8 cellular contexts compared by ENCODE assay signal in genomic region chr1:42958488-42959317, GRCh38. TPM values are rescaled to one million over a fixed set of nuclear protein-coding genes. Genes with fewer than 3 reads are reported as not detected.
DNase-seq lines count a peak whose midpoint lies in the region; ATAC-seq lines count a peak whose summit lies in the region.

Gene SLC2A1 (minus strand): TSS chr1:42958868. CDS start chr1:42958651, 217 bp downstream.

- H3K36me3 Mint-ChIP-seq in IgD-negative memory B cell, result peaks cover 12% of the 10 kb centered on the region

- peak; percentile 78 for ATAC-seq in GM21576 (IDR thresholded peaks at IDR 0.05; ENCODE audit: unreplicated experiment)
- ATAC-seq in esophagus mucosa, result peak; percentile 83

- no peaks in the 10 kb centered on the region for H3K36me3 ChIP-seq in muscle layer of duodenum (ENCODE audit: control insufficient read depth in 1 of 2, insufficient read depth in 2 of 2, low read length in 2 of 2)

- H3K9me3 ChIP-seq in muscle layer of duodenum (ENCODE audit: control insufficient read depth in 1 of 2, low read length in 2 of 2), result no peaks in the 10 kb centered on the region

- peaks cover 6% of the 10 kb centered on the region for H3K27me3 ChIP-seq in muscle layer of duodenum (ENCODE audit: low read depth, low read length)

- H3K9me3 Mint-ChIP-seq in IgD-negative memory B cell, result peaks cover 0 to 2% (median 0%) of the 10 kb centered on the region in 3 donors

- H3K4me3 Mint-ChIP-seq in IgD-negative memory B cell, result peak within 1 kb of the TSS; percentile 99 to 100 (median 100)

- peak; percentile 90 for DNase-seq in DMS114 treated with DMSO at 0.1 percent for 48 hours (lab: John Stamatoyannopoulos, UW; ENCODE audit: unreplicated experiment)
- DNase-seq in OCI-M1 (lab: John Stamatoyannopoulos, UW), result peak; percentile 94
- peak; percentile 95 for DNase-seq in activated T-cell treated with anti-CD3 and anti-CD28 coated beads, Interleukin-2, amount 50 U/mL, for 1 hour
- DNase-seq in stimulated activated CD8-positive, alpha-beta memory T cell treated with anti-CD3 and anti-CD28 coated beads, Interleukin-7, amount 100 ng/mL, for 24 hours (ENCODE audit: low read depth), result peak; percentile 88

- peaks cover 35 to 50% (median 45%) of the 10 kb centered on the region in 3 donors for H3K4me1 Mint-ChIP-seq in IgD-negative memory B cell

- H3K27me3 Mint-ChIP-seq in IgD-negative memory B cell, result peaks cover 1% of the 10 kb centered on the region

- peak within 1 kb of the TSS; percentile 95 to 98 (median 96) for H3K27ac Mint-ChIP-seq in IgD-negative memory B cell

- peaks cover 11 to 16% of the 10 kb centered on the region in 2 donors for H3K4me1 ChIP-seq in muscle layer of duodenum (ENCODE audit: control insufficient read depth in 1 of 2, insufficient read depth in 2 of 2, low read length in 2 of 2)

- peak within 1 kb of the TSS; percentile 63 for H3K27ac ChIP-seq in muscle layer of duodenum (ENCODE audit: low read length)

- H3K4me3 ChIP-seq in muscle layer of duodenum (ENCODE audit: low read depth in 1 of 2, low read length in 2 of 2), result peak within 1 kb of the TSS; percentile 81 to 87

RNA-seq across cellular contexts. Expression of gene SLC2A1, which starts in this region (rescaled TPM):
- 90.6 TPM for polyA plus RNA-seq in IgD-negative memory B cell
- 243 TPM for total RNA-seq in esophagus mucosa

Comparison
In these comparisons a context has a peak if more than half of its experiments do, and no peak if none do; other contexts are left out.
1. Peak in every context shown above with its lines: DNase-seq, ATAC-seq, H3K4me3 ChIP-seq and H3K27ac ChIP-seq.